ENCODE assay signal across 8 cellular contexts in genomic region chr1:211258310-211258755, GRCh38. TPM values are rescaled to one million over a fixed set of nuclear protein-coding genes. Genes with fewer than 3 reads are reported as not detected.
A peak's percentile ranks its signal among the peaks of the same experiment; 100 is the strongest.
DNase-seq lines count a peak whose midpoint lies in the region; ATAC-seq lines count a peak whose summit lies in the region.

No MANE protein-coding gene starts in this region.

- CTCF ChIA-PET in activated CD8-positive, alpha-beta memory T cell treated with anti-CD3 and anti-CD28 coated beads, Interleukin-2, amount 10 ng/mL, durations not matched to agents 7 days and 5 days (lab: Charles Lee), result interaction anchor here (0.9 to 1.9 kb wide), 8 partner anchors 14 to 257 kb away, joined by 3 to 6 read pairs (median 3); no protein-coding TSS in a partner anchor

- peaks cover 16% of the 10 kb centered on the region for H3K4me1 Mint-ChIP-seq in activated CD8-positive, alpha-beta memory T cell treated with anti-CD3 and anti-CD28 coated beads, Interleukin-2, amount 10 ng/mL, durations not matched to agents 7 days and 5 days
- H3K4me1 Mint-ChIP-seq in effector memory CD8-positive, alpha-beta T cell (ENCODE audit: low read depth in 2 of 2), result peaks cover 14 to 17% of the 10 kb centered on the region in 2 donors
- peaks cover 13% of the 10 kb centered on the region for H3K4me1 Mint-ChIP-seq in memory B cell

- peak overlapping the region; percentile 89 for H3K4me3 ChIP-seq in BLaER1

- H3K4me2 ChIP-seq in BLaER1, result peak overlapping the region; percentile 92

- peaks cover 23% of the 10 kb centered on the region for H3K4me1 ChIP-seq in BLaER1

- peak overlapping the region; percentile 97 for H3K27ac ChIP-seq in BLaER1

- no peaks in the 10 kb centered on the region for H3K27me3 Mint-ChIP-seq in activated CD8-positive, alpha-beta memory T cell treated with anti-CD3 and anti-CD28 coated beads, Interleukin-2, amount 10 ng/mL, durations not matched to agents 7 days and 5 days
- no peaks in the 10 kb centered on the region for H3K27me3 Mint-ChIP-seq in effector memory CD8-positive, alpha-beta T cell
- H3K27me3 Mint-ChIP-seq in memory B cell, result no peaks in the 10 kb centered on the region

- no peaks in the 10 kb centered on the region for H3K36me3 ChIP-seq in BLaER1

- ATAC-seq in GM19452 (IDR thresholded peaks at IDR 0.05; ENCODE audit: unreplicated experiment) (peak; percentile 40), memory B cell (ENCODE audit: low read depth) (peak; percentile 24)
- peak; percentile 11 for ATAC-seq in activated CD8-positive, alpha-beta memory T cell treated with anti-CD3 and anti-CD28 coated beads, Interleukin-2, amount 10 ng/mL, durations not matched to agents 7 days and 5 days
- peak; percentile 29 for ATAC-seq in effector memory CD8-positive, alpha-beta T cell (replicated peaks)

- H3K27ac Mint-ChIP-seq in activated CD8-positive, alpha-beta memory T cell treated with anti-CD3 and anti-CD28 coated beads, Interleukin-2, amount 10 ng/mL, durations not matched to agents 7 days and 5 days, result peak overlapping the region; percentile 92
- peak overlapping the region; percentile 87 to 92 for H3K27ac Mint-ChIP-seq in effector memory CD8-positive, alpha-beta T cell
- H3K27ac Mint-ChIP-seq in memory B cell, result peak overlapping the region; percentile 96

- H3K27me3 ChIP-seq in BLaER1, result no peaks in the 10 kb centered on the region

- DNase-seq in HPDE6-E6E7 (ENCODE audit: extremely low spot score) (peak; percentile 54), NOMO-1 (lab: John Stamatoyannopoulos, UW; ENCODE audit: unreplicated experiment in 2 of 2) (peak; percentile 61 to 80), memory B cell (ENCODE audit: low spot score in 2 of 2) (peak; percentile 37 to 40)
- peak; percentile 81 for DNase-seq in activated CD8-positive, alpha-beta memory T cell treated with anti-CD3 and anti-CD28 coated beads, Interleukin-2, amount 10 ng/mL, durations not matched to agents 7 days and 5 days
- peak; percentile 50 to 55 (median 53) for DNase-seq in effector memory CD8-positive, alpha-beta T cell
- DNase-seq in stimulated activated CD8-positive, alpha-beta memory T cell treated with anti-CD3 and anti-CD28 coated beads, Interleukin-15, amount 100 ng/mL, for 1 hour (ENCODE audit: low read depth), result peak; percentile 25

- no peaks in the 10 kb centered on the region for H3K9me3 Mint-ChIP-seq in activated CD8-positive, alpha-beta memory T cell treated with anti-CD3 and anti-CD28 coated beads, Interleukin-2, amount 10 ng/mL, durations not matched to agents 7 days and 5 days (ENCODE audit: low read depth)
- no peaks in the 10 kb centered on the region for H3K9me3 Mint-ChIP-seq in effector memory CD8-positive, alpha-beta T cell
- no peaks in the 10 kb centered on the region for H3K9me3 Mint-ChIP-seq in memory B cell

- H3K36me3 Mint-ChIP-seq in activated CD8-positive, alpha-beta memory T cell treated with anti-CD3 and anti-CD28 coated beads, Interleukin-2, amount 10 ng/mL, durations not matched to agents 7 days and 5 days, result peaks cover 6% of the 10 kb centered on the region
- peaks cover 36% of the 10 kb centered on the region for H3K36me3 Mint-ChIP-seq in effector memory CD8-positive, alpha-beta T cell (ENCODE audit: insufficient read depth)
- H3K36me3 Mint-ChIP-seq in memory B cell, result no peaks in the 10 kb centered on the region

- H3K9me3 ChIP-seq in BLaER1, result no peaks in the 10 kb centered on the region

- peaks cover 10% of the 10 kb centered on the region; the same call in 1 of the 2 replicates for H4K20me1 ChIP-seq in BLaER1

- H3K9ac ChIP-seq in BLaER1, result peak overlapping the region; percentile 98

- peak overlapping the region; percentile 82 for H3K4me3 Mint-ChIP-seq in activated CD8-positive, alpha-beta memory T cell treated with anti-CD3 and anti-CD28 coated beads, Interleukin-2, amount 10 ng/mL, durations not matched to agents 7 days and 5 days
- H3K4me3 Mint-ChIP-seq in effector memory CD8-positive, alpha-beta T cell, result peak overlapping the region; percentile 89 to 93
- H3K4me3 Mint-ChIP-seq in memory B cell, result peak overlapping the region; percentile 92

RNA-seq across cellular contexts. Expression of gene RCOR3, which starts 0.8 kb away (rescaled TPM):
- total RNA-seq in activated CD8-positive, alpha-beta memory T cell treated with anti-CD3 and anti-CD28 coated beads, Interleukin-2, amount 10 ng/mL, durations not matched to agents 7 days and 5 days, result 10 to 100 TPM; 43.5 to 47.3 TPM

Comparison
In these comparisons a context has a peak if more than half of its experiments do, and no peak if none do; other contexts are left out.
1. Peak in every context shown above with its lines: DNase-seq, ATAC-seq, H3K4me3 ChIP-seq and H3K27ac ChIP-seq.
2. DNase-seq: peak in every context shown above with its lines; median percentile 81 in activated CD8-positive, alpha-beta memory T cell treated with anti-CD3 and anti-CD28 coated beads, Interleukin-2, amount 10 ng/mL, durations not matched to agents 7 days and 5 days; 70 in NOMO-1; 54 in HPDE6-E6E7; 53 in effector memory CD8-positive, alpha-beta T cell; 38 in memory B cell; 25 in stimulated activated CD8-positive, alpha-beta memory T cell treated with anti-CD3 and anti-CD28 coated beads, Interleukin-15, amount 100 ng/mL, for 1 hour.